8 cellular contexts compared by ENCODE assay signal in the genomic region with DNA sequence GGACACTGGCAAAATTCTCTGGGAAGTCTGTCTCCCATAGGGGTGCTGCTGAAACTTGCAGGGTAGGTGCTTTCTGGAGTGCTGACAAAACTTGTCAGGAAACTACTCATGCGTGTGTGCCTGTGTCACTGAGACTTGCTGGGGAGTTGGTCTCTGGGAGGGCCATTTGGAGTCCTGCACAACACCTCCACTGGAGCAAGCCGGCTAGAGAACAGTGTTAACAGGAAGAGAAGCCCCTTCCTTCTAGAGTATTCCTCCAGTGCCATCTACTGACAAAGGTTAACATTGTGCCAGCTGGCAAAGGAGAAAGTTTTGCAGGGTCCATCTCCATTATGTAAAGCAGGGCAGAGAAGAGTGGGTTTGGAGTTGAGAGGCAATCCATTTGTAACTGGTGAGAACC. TPM values are rescaled to one million over a fixed set of nuclear protein-coding genes. Genes with fewer than 3 reads are reported as not detected.
A peak's percentile ranks its signal among the peaks of the same experiment; 100 is the strongest.
DNase-seq lines count a peak whose midpoint lies in the region; ATAC-seq and TF ChIP-seq lines count a peak whose summit lies in the region.

No MANE protein-coding gene starts in this region.

- no peaks in the 10 kb centered on the region for H3K9me3 Mint-ChIP-seq in neural progenitor cell

- intact Hi-C loops in vagina (cut with DNase I), result no loop called here

- no peak for TF ChIP-seq POLR2A in vagina (IDR thresholded peaks at IDR 0.05)

- H3K4me1 Mint-ChIP-seq in neural progenitor cell, result peaks cover 3% of the 10 kb centered on the region

- no peak overlapping the region for H3K4me3 ChIP-seq in neural progenitor cell
- H3K4me3 ChIP-seq in vagina, result no peak overlapping the region

- peak; percentile 54 for DNase-seq in CD1c-positive myeloid dendritic cell (ENCODE audit: extremely low spot score)
- DNase-seq in KBM-7, result peak; percentile 73
- peak; percentile 6 for DNase-seq in activated CD4-positive, alpha-beta T cell treated with anti-CD3 and anti-CD28 coated beads, Interleukin-2, amount 50 U/mL, for 1 hour
- peak; percentile 42 for DNase-seq in fibroblast of gingiva (ENCODE audit: low read depth)
- peak; percentile 61 for DNase-seq in neural progenitor cell (ENCODE audit: low spot score)
- no peak for DNase-seq in vagina (ENCODE audit: extremely low spot score in 2 of 2)

- H3K36me3 Mint-ChIP-seq in neural progenitor cell, result peaks cover 32% of the 10 kb centered on the region

- in situ Hi-C loops in KBM-7 (cut with MboI; ENCODE audit: low pct_unique_long_range_greater_than_20kb, low sequenced_read_pairs), result no loop called here

- H4K20me1 ChIP-seq in neural progenitor cell (ENCODE audit: low read depth), result peaks cover 64% of the 10 kb centered on the region

- H3K4me3 Mint-ChIP-seq in neural progenitor cell, result no peak overlapping the region

- no peaks in the 10 kb centered on the region for H3K27me3 Mint-ChIP-seq in neural progenitor cell (ENCODE audit: insufficient read depth, low read depth)

- peak; percentile 52; the same call in 1 of the 2 replicates for TF ChIP-seq CTCF in GM12874 (IDR thresholded peaks at IDR 0.05; ENCODE audit: insufficient read depth, low read depth, low read length)
- TF ChIP-seq CTCF in neural progenitor cell (IDR thresholded peaks at IDR 0.05), result peak; percentile 48
- TF ChIP-seq CTCF in vagina (IDR thresholded peaks at IDR 0.05), result no peak

- peaks cover 4% of the 10 kb centered on the region for H3F3A ChIP-seq in neural progenitor cell (ENCODE audit: low read depth)

- H3K36me3 ChIP-seq in neural progenitor cell (no peaks in the 10 kb centered on the region), vagina (no peaks in the 10 kb centered on the region)

- no peak overlapping the region for H3K27ac Mint-ChIP-seq in neural progenitor cell

- no peak overlapping the region for H3K9ac ChIP-seq in neural progenitor cell

- no peak for ATAC-seq in HG02571 (IDR thresholded peaks at IDR 0.05; ENCODE audit: unreplicated experiment)

- H3K9me3 ChIP-seq in neural progenitor cell (ENCODE audit: low read depth) (no peaks in the 10 kb centered on the region), vagina (no peaks in the 10 kb centered on the region)

- no peaks in the 10 kb centered on the region for H3K27me3 ChIP-seq in neural progenitor cell
- no peaks in the 10 kb centered on the region for H3K27me3 ChIP-seq in vagina

- H3K79me2 ChIP-seq in neural progenitor cell (ENCODE audit: low read depth), result peaks cover 95% of the 10 kb centered on the region

- H3K4me1 ChIP-seq in neural progenitor cell (no peaks in the 10 kb centered on the region), vagina (peaks cover 9% of the 10 kb centered on the region)

- no peak overlapping the region for H3K27ac ChIP-seq in neural progenitor cell
- no peak overlapping the region for H3K27ac ChIP-seq in vagina

- H3K4me2 ChIP-seq in neural progenitor cell, result no peak overlapping the region

- no peak overlapping the region for H2AFZ ChIP-seq in neural progenitor cell (replicated peaks)

RNA-seq across cellular contexts. Expression of gene ZMYM4, which starts 30.0 kb away (rescaled TPM):
- 66.5 and 106 TPM in 2 replicates for total RNA-seq in neural progenitor cell (ENCODE audit: low replicate concordance)
- total RNA-seq in vagina, result 27.7 TPM

Comparison
In these comparisons a context has a peak if more than half of its experiments do, and no peak if none do; other contexts are left out.
1. DNase-seq: peak in CD1c-positive myeloid dendritic cell (single experiment), KBM-7 (single experiment), activated CD4-positive, alpha-beta T cell treated with anti-CD3 and anti-CD28 coated beads, Interleukin-2, amount 50 U/mL, for 1 hour (single experiment), fibroblast of gingiva (single experiment) and neural progenitor cell (single experiment); none in vagina (0 of 2).
2. CTCF ChIP-seq: peak in GM12874 (single experiment) and neural progenitor cell (single experiment); none in vagina (0 of 3).